ENCODE assay signal across 28 cellular contexts in the genomic region with DNA sequence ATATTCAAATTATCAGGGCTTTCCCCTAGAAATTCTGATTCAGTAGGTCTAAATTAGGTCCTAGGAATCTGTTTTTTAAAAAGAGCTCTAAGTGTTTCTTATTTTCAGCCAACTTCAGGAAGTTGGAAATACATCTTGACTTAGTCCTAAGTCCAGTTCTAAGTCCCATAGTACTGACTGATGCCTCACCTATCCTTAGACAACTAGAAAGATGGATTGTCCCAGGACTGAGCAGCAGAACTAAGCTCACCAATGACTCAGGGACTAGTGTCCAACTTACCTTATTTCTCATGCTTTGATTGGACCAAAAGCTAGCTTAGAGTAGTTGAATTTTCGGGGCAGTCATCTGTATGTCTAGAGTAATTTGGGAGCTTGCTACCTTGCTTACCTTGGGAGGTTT. TPM values are rescaled to one million over a fixed set of nuclear protein-coding genes. Genes with fewer than 3 reads are reported as not detected.
DNase-seq lines count a peak whose midpoint lies in the region; ATAC-seq, FAIRE-seq and TF ChIP-seq lines count a peak whose summit lies in the region.
"Had no signal": no experiment of that assay in that cellular context is flagged by ENCODE, and none has a peak within 500 bp of the region (broad histone marks: within the 10 kb centered on the region; RNA-seq: fewer than 3 reads in every experiment).

No MANE protein-coding gene starts in this region.

- no peak for TF ChIP-seq POLR2A in Peyer's patch (IDR thresholded peaks at IDR 0.05)

- intact Hi-C loops in left colon (cut with DNase I, micrococcal nuclease): no loop called here

- no peak for TF ChIP-seq CTCF in Peyer's patch (IDR thresholded peaks at IDR 0.05)

- H3K4me1 ChIP-seq in small intestine (ENCODE audit: control insufficient read depth in 2 of 2, insufficient read depth in 1 of 2, low read depth in 1 of 2, low read length in 1 of 2) (no peaks in the 10 kb centered on the region), Peyer's patch (no peaks in the 10 kb centered on the region)

- H3K27me3 ChIP-seq in small intestine (ENCODE audit: control insufficient read depth in 2 of 2, insufficient read depth in 2 of 2, low read length in 2 of 2) (no peaks in the 10 kb centered on the region), Peyer's patch (no peaks in the 10 kb centered on the region)
- H3K27me3 ChIP-seq: BE2C, BLaER1 had no signal

- no peaks in the 10 kb centered on the region for H3K36me3 ChIP-seq in small intestine (ENCODE audit: control insufficient read depth in 2 of 2, insufficient read depth in 2 of 2, low read length in 2 of 2)
- peaks cover 0 to 5% (median 0%) of the 10 kb centered on the region in 3 donors for H3K36me3 ChIP-seq in Peyer's patch
- H3K36me3 ChIP-seq: BE2C had no signal

- 86 to 100% (median 97%) methylated on average over 1 of the region's 1 CpG for WGBS in small intestine, 3 donors

- H3K4me3 ChIP-seq in small intestine (ENCODE audit: low read depth in 1 of 2, low read length in 2 of 2): no peak overlapping the region
- no peak overlapping the region for H3K4me3 ChIP-seq in Peyer's patch
- H3K4me3 ChIP-seq: BLaER1, GM12878 had no signal

- DNase-seq in RKO (ENCODE audit: low spot score) (peak; percentile 11), left colon (no peak), small intestine (peak; percentile 77), iPS-NIHi11 (ENCODE audit: low spot score) (no peak), Peyer's patch (no peak)
- no peak for DNase-seq in stimulated activated naive CD8-positive, alpha-beta T cell treated with anti-CD3 and anti-CD28 coated beads, Interleukin-15, Interleukin-2, amounts not matched to agents 100 U/mL and 50 U/mL, for 24 hours
- DNase-seq: 8988T; ACHN; BE2C; C1 segment of cervical spinal cord; CD4-positive, alpha-beta memory T cell; CD4-positive, CD25-positive, alpha-beta regulatory T cell; CD8-positive, alpha-beta memory T cell; COR-L47; DMS 273 treated with DMSO at 0.1 percent for 48 hours; DMS153; DMS53; DMS79; DND-41; EL; GDM1 had no signal

- FAIRE-seq in small intestine (lab: Jason Lieb, UNC): no peak
- FAIRE-seq: A204.1, GM12878, GM12892, GM18507 had no signal

- no peak overlapping the region for H3K27ac ChIP-seq in small intestine (ENCODE audit: low read depth in 1 of 2, low read length in 1 of 2)
- H3K27ac ChIP-seq in Peyer's patch: no peak overlapping the region
- H3K27ac ChIP-seq: BLaER1 had no signal

- no peaks in the 10 kb centered on the region for H3K9me3 ChIP-seq in small intestine (ENCODE audit: control insufficient read depth, low read depth)
- H3K9me3 ChIP-seq in Peyer's patch: no peaks in the 10 kb centered on the region
- H3K9me3 ChIP-seq: BE2C had no signal

- ATAC-seq in esophagus mucosa (peak; percentile 48), left colon (peak; percentile 74), HG03342 (IDR thresholded peaks at IDR 0.05; ENCODE audit: unreplicated experiment) (no peak)
- no peak for ATAC-seq in stimulated activated naive CD8-positive, alpha-beta T cell treated with anti-CD3 and anti-CD28 coated beads, Interleukin-15, Interleukin-2, amounts not matched to agents 100 U/mL and 50 U/mL, for 24 hours
- ATAC-seq: GM12878 had no signal

RNA-seq across cellular contexts. Expression of a gene that starts 26.2 kb away (rescaled TPM):
- total RNA-seq in esophagus mucosa (15.1 TPM), left colon (10 to 100 TPM; 17.8 to 24.2 TPM), Peyer's patch (10 to 100 TPM; 17.4 to 23.8 (median 19.4) TPM)
- 10 to 100 TPM in 1 of 3 donors, 1 to 10 TPM in 2; 7.8 to 14.1 (median 10.0) TPM for polyA plus RNA-seq in small intestine

Comparison
In these comparisons a context has a peak if more than half of its experiments do, and no peak if none do; other contexts are left out.
1. DNase-seq: peak in RKO (single experiment) and small intestine (single experiment); none in left colon (0 of 2), stimulated activated naive CD8-positive, alpha-beta T cell treated with anti-CD3 and anti-CD28 coated beads, Interleukin-15, Interleukin-2, amounts not matched to agents 100 U/mL and 50 U/mL, for 24 hours (single experiment), iPS-NIHi11 (single experiment) and Peyer's patch (0 of 3).
2. ATAC-seq: peak in esophagus mucosa (single experiment) and left colon (single experiment); none in HG03342 (single experiment) and stimulated activated naive CD8-positive, alpha-beta T cell treated with anti-CD3 and anti-CD28 coated beads, Interleukin-15, Interleukin-2, amounts not matched to agents 100 U/mL and 50 U/mL, for 24 hours (single experiment).